27 cellular contexts compared by ENCODE assay signal in genomic region chr10:95533590-95533989, GRCh38. TPM values are rescaled to one million over a fixed set of nuclear protein-coding genes. Genes with fewer than 3 reads are reported as not detected.
A peak's percentile ranks its signal among the peaks of the same experiment; 100 is the strongest.
DNase-seq lines count a peak whose midpoint lies in the region; ATAC-seq, FAIRE-seq and TF ChIP-seq lines count a peak whose summit lies in the region.
"Had no signal": no experiment of that assay in that cellular context is flagged by ENCODE, and none has a peak within 500 bp of the region (broad histone marks: within the 10 kb centered on the region; RNA-seq: fewer than 3 reads in every experiment).

No MANE protein-coding gene starts in this region.

- peaks cover 0 to 1% of the 10 kb centered on the region in 2 experiments; a peak in 1 of 5 replicates for H3K36me3 ChIP-seq in HepG2 (replicated peaks in 1 of 2; ENCODE audit: control insufficient read depth in 1 of 2, insufficient read depth in 2 of 2, low read length in 2 of 2)
- H3K36me3 ChIP-seq in right lobe of liver = no peaks in the 10 kb centered on the region
- no peaks in the 10 kb centered on the region for H3K36me3 ChIP-seq in esophagus muscularis mucosa
- H3K36me3 ChIP-seq in rectal smooth muscle tissue (ENCODE audit: control insufficient read depth, insufficient read depth, low read length) = no peaks in the 10 kb centered on the region
- H3K36me3 ChIP-seq in aorta (ENCODE audit: control insufficient read depth in 1 of 2, insufficient read depth in 2 of 2, low read length in 1 of 2) = peaks cover 0 to 1% of the 10 kb centered on the region in 2 donors
- no peaks in the 10 kb centered on the region for H3K36me3 ChIP-seq in tibial nerve
- H3K36me3 ChIP-seq: lower lobe of right lung, thyroid gland had no signal

- DNase-seq in HepG2 (ENCODE audit: low spot score) (no peak), right lobe of liver (no peak), esophagus muscularis mucosa (ENCODE audit: extremely low spot score) (no peak), aorta (no peak), activated gamma-delta T cell treated with Interleukin-2 at 50 U/mL for 16 hours (no peak), tibial nerve (ENCODE audit: low spot score in 2 of 2) (no peak)
- DNase-seq: ACHN; activated CD8-positive, alpha-beta T cell treated with anti-CD3 and anti-CD28 coated beads for 36 hours; CD8-positive, alpha-beta T cell; DMS 273 treated with DMSO at 0.1 percent for 48 hours; effector CD8-positive, alpha-beta T cell; HFFc6; kidney; lower lobe of right lung; NCI-H446 treated with DMSO at 0.1 percent for 48 hours; NCI-H82; RPMI8226; stimulated activated naive CD4-positive, alpha-beta T cell treated with Interleukin-2 at 50 U/mL for 16 hours; T-helper 2 cell; thyroid gland had no signal

- BruUV-seq in HepG2 (replicated peaks; lab: Mats Ljungman, UMichigan) = no TSS peak

- H3K9ac ChIP-seq in HepG2 (ENCODE audit: insufficient read depth, low read depth, low read length) (no peak overlapping the region), rectal smooth muscle tissue (ENCODE audit: low read length) (no peak overlapping the region)

- intact Hi-C loops in HepG2 (cut with micrococcal nuclease; ENCODE audit: unreplicated experiment) = no loop called here
- intact Hi-C loops in right lobe of liver (cut with DNase I) = no loop called here
- intact Hi-C loops in esophagus muscularis mucosa (cut with DNase I) = loop anchor here (10.0 kb wide), 1 partner anchor 59 kb away; no protein-coding TSS in a partner anchor
- intact Hi-C loops in aorta (cut with DNase I) = no loop called here

- CTCF ChIA-PET in HepG2 (lab: Yijun Ruan, JAX; ENCODE audit: low intra/inter-chr PET ratio, low total read pairs) = no interaction called here

- H3K9me3 ChIP-seq in HepG2 (ENCODE audit: low read length) (no peaks in the 10 kb centered on the region), right lobe of liver (no peaks in the 10 kb centered on the region), esophagus muscularis mucosa (no peaks in the 10 kb centered on the region), aorta (ENCODE audit: control insufficient read depth, low read length) (no peaks in the 10 kb centered on the region), tibial nerve (no peaks in the 10 kb centered on the region)
- H3K9me3 ChIP-seq: lower lobe of right lung, thyroid gland had no signal

- POLR2A ChIA-PET in HepG2 (lab: Yijun Ruan, JAX) = no interaction called here

- no peak overlapping the region for H3K4me2 ChIP-seq in HepG2 (ENCODE audit: low read depth, low read length)
- H3K4me2 ChIP-seq: smooth muscle cell had no signal

- ATAC-seq in HepG2 (no peak), right lobe of liver (no peak), aorta (ENCODE audit: low FRiP score) (no peak), HG02884 (IDR thresholded peaks at IDR 0.05; ENCODE audit: unreplicated experiment) (no peak)
- ATAC-seq: activated CD8-positive, alpha-beta T cell treated with anti-CD3 and anti-CD28 coated beads for 36 hours; CD8-positive, alpha-beta T cell; lower lobe of right lung; natural killer cell treated with Interleukin-12 subunit alpha and Interleukin-12 subunit beta and Interleukin-15 and Interleukin-18, amount 100 ng/mL, for 72 hours had no signal

- 93% methylated on average over 6 of the region's 6 CpGs for WGBS in HepG2 (ENCODE audit: low lambda C conversion rate)
- 80% methylated on average over 2 of the region's 6 CpGs for WGBS in right lobe of liver (ENCODE audit: insufficient coverage, low coverage, low lambda C conversion rate, missing lambda C conversion rate)
- WGBS in esophagus muscularis mucosa = 48% methylated on average over 6 of the region's 6 CpGs
- 22 to 31% methylated on average over 6 of the region's 6 CpGs for WGBS in aorta, 2 donors
- 61 to 67% methylated on average over 6 of the region's 6 CpGs for WGBS in tibial nerve, 2 donors

- in situ Hi-C loops in HepG2 (cut with HindIII; ENCODE audit: extremely low pct_ligation_motif_present, low pct_unique_long_range_greater_than_20kb) = no loop called here

- no peak overlapping the region for H2AFZ ChIP-seq in HepG2 (ENCODE audit: low read length)

- no peaks in the 10 kb centered on the region for H3K27me3 ChIP-seq in HepG2 (ENCODE audit: control insufficient read depth in 1 of 2, insufficient read depth in 2 of 2, low read length in 2 of 2)
- H3K27me3 ChIP-seq in right lobe of liver = no peaks in the 10 kb centered on the region
- no peaks in the 10 kb centered on the region for H3K27me3 ChIP-seq in esophagus muscularis mucosa
- H3K27me3 ChIP-seq in rectal smooth muscle tissue (ENCODE audit: control insufficient read depth, insufficient read depth, low read length) = no peaks in the 10 kb centered on the region
- H3K27me3 ChIP-seq in aorta (ENCODE audit: control insufficient read depth in 1 of 2, insufficient read depth in 2 of 2, low read length in 1 of 2) = no peaks in the 10 kb centered on the region
- no peaks in the 10 kb centered on the region for H3K27me3 ChIP-seq in tibial nerve
- H3K27me3 ChIP-seq: thyroid gland had no signal

- FAIRE-seq in HepG2 (lab: Jason Lieb, UNC) = no peak
- FAIRE-seq: bronchial epithelial cell, colon, H1, kidney had no signal

- TF ChIP-seq RAD21 in HepG2 (CRISPR knock-in tag; IDR thresholded peaks at IDR 0.05) = no peak

- no peak overlapping the region for H3K27ac ChIP-seq in HepG2 (ENCODE audit: extremely low read length, insufficient read depth, low read length)
- no peak overlapping the region for H3K27ac ChIP-seq in right lobe of liver
- H3K27ac ChIP-seq in esophagus muscularis mucosa (replicated peaks in 1 of 4) = peak overlapping the region; percentile 91 to 97 (median 96)
- H3K27ac ChIP-seq in rectal smooth muscle tissue (ENCODE audit: low read depth, low read length) = peak overlapping the region; percentile 99
- H3K27ac ChIP-seq in aorta (ENCODE audit: low read depth in 1 of 2, low read length in 2 of 2) = peak overlapping the region; percentile 64 to 79
- peak overlapping the region in 2 of 4 donors; percentile 11 to 16 for H3K27ac ChIP-seq in tibial nerve
- H3K27ac ChIP-seq: lower lobe of right lung, thyroid gland had no signal

- TF ChIP-seq EP300 in HepG2 (IDR thresholded peaks at IDR 0.05; ENCODE audit: low read depth in 2 of 2, low read length in 2 of 2) (no peak), HepG2 (CRISPR knock-in tag; IDR thresholded peaks at IDR 0.05; ENCODE audit: borderline replicate concordance) (no peak), esophagus muscularis mucosa (IDR thresholded peaks at IDR 0.05) (no peak), tibial nerve (IDR thresholded peaks at IDR 0.05) (no peak)

- TF ChIP-seq POLR2A in HepG2 (IDR thresholded peaks at IDR 0.05; ENCODE audit: insufficient read depth in 1 of 2, low read depth in 2 of 2, low read length in 2 of 2) = no peak
- TF ChIP-seq POLR2A in right lobe of liver (IDR thresholded peaks at IDR 0.05) = no peak
- TF ChIP-seq POLR2A in esophagus muscularis mucosa (IDR thresholded peaks at IDR 0.05; ENCODE audit: low read depth) = no peak
- TF ChIP-seq POLR2A in tibial nerve (IDR thresholded peaks at IDR 0.05) = no peak

- H3K4me3 ChIP-seq in HepG2 (replicated peaks in 1 of 3; ENCODE audit: insufficient read depth in 1 of 3, low read depth in 2 of 3, low read length in 3 of 3) (no peak overlapping the region), right lobe of liver (no peak overlapping the region), esophagus muscularis mucosa (peak overlapping the region in 2 of 4 donors; percentile 2 to 11), rectal smooth muscle tissue (ENCODE audit: low read length) (no peak overlapping the region), aorta (ENCODE audit: low read length in 2 of 2) (no peak overlapping the region), tibial nerve (no peak overlapping the region)
- H3K4me3 ChIP-seq: lower lobe of right lung, smooth muscle cell, thyroid gland had no signal

- peaks cover 85% of the 10 kb centered on the region for H3K79me2 ChIP-seq in HepG2 (ENCODE audit: insufficient read depth, low read length)

- H4K20me1 ChIP-seq in HepG2 (ENCODE audit: insufficient read depth, low read length) = no peaks in the 10 kb centered on the region

- TF ChIP-seq CTCF in HepG2 (CRISPR knock-in tag; IDR thresholded peaks at IDR 0.05) (no peak), right lobe of liver (IDR thresholded peaks at IDR 0.05) (no peak), esophagus muscularis mucosa (IDR thresholded peaks at IDR 0.05) (no peak), tibial nerve (IDR thresholded peaks at IDR 0.05) (no peak)

- H3K4me1 ChIP-seq in HepG2 (ENCODE audit: insufficient read depth, low read length) (peaks cover 85% of the 10 kb centered on the region), right lobe of liver (peaks cover 0 to 19% (median 4%) of the 10 kb centered on the region in 4 donors), esophagus muscularis mucosa (peaks cover 91 to 99% (median 97%) of the 10 kb centered on the region in 4 donors), rectal smooth muscle tissue (ENCODE audit: control insufficient read depth, insufficient read depth, low read length) (peaks cover 92% of the 10 kb centered on the region), aorta (ENCODE audit: control insufficient read depth in 1 of 2, insufficient read depth in 2 of 2, low read length in 2 of 2) (peaks cover 5 to 28% of the 10 kb centered on the region in 2 donors), tibial nerve (peaks cover 0 to 77% (median 15%) of the 10 kb centered on the region in 4 donors)

RNA-seq across cellular contexts. Expression of gene SORBS1, which starts 27.6 kb away (rescaled TPM):
- total RNA-seq in HepG2 (2016; rRNA removed; fragmentation: Illumina TruSeq; extraction: Trizol) (16.8 and 21.0 TPM in 2 replicates), right lobe of liver (10 to 100 TPM; 56.4 to 97.9 (median 76.5) TPM), esophagus muscularis mucosa (1,000 to 10,000 TPM; 1,569 to 2,231 (median 1,854) TPM), aorta (1,000 to 10,000 TPM in 1 of 2 donors, 100 to 1,000 TPM in 1; 591 to 1,478 TPM), tibial nerve (100 to 1,000 TPM; 427 to 623 (median 567) TPM)
- total RNA-seq in HepG2 (2016; cell fraction: cytosol; rRNA removed; fragmentation: Illumina TruSeq; extraction: Trizol; ENCODE audit: low read depth) = 6.9 and 8.4 TPM in 2 replicates
- 16.7 and 20.1 TPM in 2 replicates for total RNA-seq in HepG2 (2016; cell fraction: insoluble cytoplasmic fraction; rRNA removed; fragmentation: Illumina TruSeq; extraction: Trizol)
- total RNA-seq in HepG2 (2016; cell fraction: membrane; rRNA removed; fragmentation: Illumina TruSeq; extraction: Trizol) = 6.8 and 7.4 TPM in 2 replicates
- 22.7 and 24.8 TPM in 2 replicates for total RNA-seq in HepG2 (2016; cell fraction: nucleus; rRNA removed; fragmentation: Illumina TruSeq; extraction: Trizol)
- polyA plus RNA-seq in HepG2 (2011; rRNA removed) (30.1 and 39.8 TPM in 2 replicates), aorta (100 to 1,000 TPM; 371 to 372 TPM)
- polyA plus RNA-seq in HepG2 (2011; cell fraction: cytosol; rRNA removed) = 21.6 and 22.7 TPM in 2 replicates
- 39.9 and 56.8 TPM in 2 replicates for polyA plus RNA-seq in HepG2 (2011; cell fraction: nucleus; rRNA removed)
- polyA plus RNA-seq in HepG2 (2012) = 22.1 and 55.4 TPM in 2 replicates
- 0.37 and 0.66 TPM in 2 replicates for polyA plus RNA-seq in HepG2 (2016; cell fraction: cytosol; fragmentation: Illumina TruSeq; extraction: Trizol; ENCODE audit: low read depth)
- 18.0 and 20.6 TPM in 2 replicates for polyA plus RNA-seq in HepG2 (2016; cell fraction: insoluble cytoplasmic fraction; fragmentation: Illumina TruSeq; extraction: Trizol; ENCODE audit: low read depth)
- polyA plus RNA-seq in HepG2 (2016; cell fraction: membrane; fragmentation: Illumina TruSeq; extraction: Trizol; ENCODE audit: low read depth) = 1.4 and 1.9 TPM in 2 replicates
- polyA plus RNA-seq in HepG2 (2016; cell fraction: nucleus; fragmentation: Illumina TruSeq; extraction: Trizol; ENCODE audit: insufficient read depth, low read depth) = 24.7 and 25.1 TPM in 2 replicates
- polyA minus RNA-seq in HepG2 (2011; rRNA and poly(A)+ RNA removed; ENCODE audit: low replicate concordance) = 2.7 and 66.2 TPM in 2 replicates
- 28.0 and 29.9 TPM in 2 replicates for polyA minus RNA-seq in HepG2 (2011; cell fraction: cytosol; rRNA and poly(A)+ RNA removed)
- 81.3 and 96.8 TPM in 2 replicates for polyA minus RNA-seq in HepG2 (2011; cell fraction: nucleus; rRNA and poly(A)+ RNA removed)

Comparison
In these comparisons a context has a peak if more than half of its experiments do, and no peak if none do; other contexts are left out.
1. H3K27ac ChIP-seq: peak in esophagus muscularis mucosa (4 of 4), rectal smooth muscle tissue (single experiment) and aorta (2 of 2); none in HepG2 (single experiment) and right lobe of liver (0 of 3).
2. RNA of gene SORBS1, which starts 27.6 kb away (total RNA-seq): 1,569 to 2,231 TPM in esophagus muscularis mucosa, 591 to 1,478 TPM in aorta and 427 to 623 TPM in tibial nerve; 56.4 to 97.9 TPM in right lobe of liver and 6.8 to 24.8 TPM in HepG2; every median in the first group is over 4 times any median in the second.